Comparison of ENCODE assay signal across 18 cellular contexts in the genomic region with DNA sequence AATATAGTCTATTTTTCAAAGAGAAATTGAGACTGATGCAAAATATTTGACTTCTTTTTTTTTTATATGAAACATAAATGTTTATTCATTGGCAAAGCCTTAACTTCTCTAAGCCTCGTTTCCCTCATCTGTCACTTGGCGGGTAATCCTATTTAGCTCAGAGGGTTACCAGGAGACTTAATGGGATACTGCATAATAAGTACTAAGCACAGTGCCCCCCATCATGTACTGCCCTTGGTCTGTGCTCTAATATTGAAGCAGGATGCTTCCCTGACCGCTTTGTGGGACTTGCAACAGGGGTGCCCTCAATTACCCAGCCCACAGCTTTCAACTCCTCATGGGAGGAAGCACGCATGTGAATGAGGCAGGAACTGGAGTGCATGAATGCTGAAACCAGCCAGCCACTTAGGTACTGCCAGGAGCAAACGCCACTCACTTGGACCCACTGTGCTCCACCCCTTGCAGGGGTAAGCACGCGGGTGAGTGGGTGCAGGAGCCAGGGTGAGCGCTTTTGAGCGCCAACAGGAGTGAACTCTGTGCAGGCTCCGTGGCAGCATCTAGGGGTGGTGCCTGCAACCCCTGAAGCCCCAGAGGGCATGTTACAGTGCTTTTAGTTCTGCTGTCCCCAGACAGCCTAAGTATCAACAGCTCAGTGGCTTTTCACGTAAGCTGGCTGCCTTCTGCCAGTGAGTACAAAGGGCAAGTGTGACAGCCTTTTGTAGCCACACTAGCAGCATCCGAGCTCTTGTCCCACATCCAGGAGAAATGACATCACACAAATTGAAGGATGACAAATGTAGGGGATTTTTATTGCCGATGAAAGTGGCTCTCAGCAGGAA.
DNase-seq lines count a peak whose midpoint lies in the region; ATAC-seq and TF ChIP-seq lines count a peak whose summit lies in the region.
"Had no signal": no experiment of that assay in that cellular context is flagged by ENCODE, and none has a peak within 500 bp of the region (broad histone marks: within the 10 kb centered on the region; RNA-seq: fewer than 3 reads in every experiment).

No MANE protein-coding gene starts in this region.

- no peak overlapping the region for H3K4me3 ChIP-seq in GM23338
- H3K4me3 ChIP-seq in WERI-Rb-1 (ENCODE audit: low read depth, low read length): peak overlapping the region; percentile 33
- H3K4me3 ChIP-seq in trophoblast cell (ENCODE audit: low read depth, low read length): no peak overlapping the region
- H3K4me3 ChIP-seq: A549, K562, MG63 had no signal

- no peak overlapping the region for H4K91ac ChIP-seq in trophoblast cell (ENCODE audit: low read depth, low read length)

- H3K18ac ChIP-seq in trophoblast cell (ENCODE audit: low read length): no peak overlapping the region

- no peak overlapping the region for H4K12ac ChIP-seq in trophoblast cell (ENCODE audit: low read depth, low read length)

- DNase-seq in GM23338 (ENCODE audit: low spot score) (peak; percentile 0), WERI-Rb-1 (peak; percentile 86), glutamatergic neuron (no peak), trophoblast cell (no peak), activated gamma-delta T cell treated with Interleukin-2 at 50 U/mL for 16 hours (no peak), NCI-H510A treated with DMSO at 0.1 percent for 48 hours (lab: John Stamatoyannopoulos, UW) (no peak)
- DNase-seq: BE2C, MG63, NCI-H1417, NCI-H1694 treated with DMSO at 0.1 percent for 48 hours, NCI-H446, SIG-M5, SK-N-SH had no signal

- no peaks in the 10 kb centered on the region for H3K79me2 ChIP-seq in GM23338 (replicated peaks; ENCODE audit: insufficient read depth)
- H3K79me2 ChIP-seq in trophoblast cell (ENCODE audit: control insufficient read depth, insufficient read depth, low read length, poor library complexity): no peaks in the 10 kb centered on the region

- H3K4ac ChIP-seq in trophoblast cell (ENCODE audit: low read depth, low read length): no peak overlapping the region

- peak overlapping the region; percentile 47 for H2AK5ac ChIP-seq in trophoblast cell (ENCODE audit: low read length)

- no CpG with 5 or more reads among the region's 13 CpGs for whole genome bisulfite sequencing in trophoblast cell (ENCODE audit: extremely low coverage, insufficient coverage, insufficient read length)

- H3K27me3 ChIP-seq in GM23338 (ENCODE audit: insufficient read depth) (no peaks in the 10 kb centered on the region), WERI-Rb-1 (ENCODE audit: insufficient read depth, low read depth, severe bottlenecking) (no peaks in the 10 kb centered on the region), trophoblast cell (ENCODE audit: insufficient read depth, low read length) (no peaks in the 10 kb centered on the region)
- H3K27me3 ChIP-seq: BE2C, MG63 had no signal

- H3F3A ChIP-seq in GM23338 (replicated peaks; ENCODE audit: low read depth): no peaks in the 10 kb centered on the region

- H3K4me2 ChIP-seq in GM23338 (no peak overlapping the region), trophoblast cell (ENCODE audit: low read length) (no peak overlapping the region)
- H3K4me2 ChIP-seq: A549, SK-N-SH had no signal

- H3K36me3 Mint-ChIP-seq in GM23338 (ENCODE audit: low read depth) (peaks cover 37% of the 10 kb centered on the region), glutamatergic neuron (ENCODE audit: unreplicated experiment) (no peaks in the 10 kb centered on the region)

- H2BK120ac ChIP-seq in trophoblast cell (ENCODE audit: insufficient read depth, low read length, poor library complexity): no peak overlapping the region

- no peaks in the 10 kb centered on the region for H3K79me1 ChIP-seq in trophoblast cell (ENCODE audit: low read length)

- H3K36me3 ChIP-seq in GM23338 (ENCODE audit: insufficient read depth): no peaks in the 10 kb centered on the region; the same call in 1 of the 2 replicates
- peaks cover 19% of the 10 kb centered on the region for H3K36me3 ChIP-seq in WERI-Rb-1
- peaks cover 9 to 21% of the 10 kb centered on the region in 2 experiments for H3K36me3 ChIP-seq in trophoblast cell (ENCODE audit: control insufficient read depth in 1 of 2, insufficient read depth in 2 of 2, low read length in 2 of 2)
- H3K36me3 ChIP-seq: BE2C, MG63 had no signal

- H3K14ac ChIP-seq in trophoblast cell (ENCODE audit: low read length): no peak overlapping the region

- H3K27ac Mint-ChIP-seq in GM23338: no peak overlapping the region
- H3K27ac Mint-ChIP-seq in glutamatergic neuron (ENCODE audit: unreplicated experiment): peak overlapping the region; percentile 80

- TF ChIP-seq CTCF in GM23338 (conservative IDR thresholded peaks at IDR 0.05; ENCODE audit: low read depth in 2 of 2) (no peak), WERI-Rb-1 (IDR thresholded peaks at IDR 0.05; ENCODE audit: low read depth, low read length) (no peak), glutamatergic neuron (IDR thresholded peaks at IDR 0.05; ENCODE audit: partially characterized antibody, unreplicated experiment) (no peak)

- H3K9me2 ChIP-seq in GM23338 (ENCODE audit: insufficient read depth): no peaks in the 10 kb centered on the region
- H3K9me2 ChIP-seq: SK-N-SH had no signal

- H3K4me3 Mint-ChIP-seq in GM23338 (no peak overlapping the region), glutamatergic neuron (ENCODE audit: unreplicated experiment) (peak overlapping the region; percentile 28)

- H3K27ac ChIP-seq in GM23338 (ENCODE audit: low read depth) (peak overlapping the region; percentile 76; the same call in 1 of the 2 replicates), WERI-Rb-1 (peak overlapping the region; percentile 87), trophoblast cell (ENCODE audit: low read depth, low read length) (no peak overlapping the region)
- H3K27ac ChIP-seq: A549 had no signal

- ATAC-seq in GM23338: no peak
- no peak for ATAC-seq in GM19351 (IDR thresholded peaks at IDR 0.05; ENCODE audit: unreplicated experiment)
- no peak for ATAC-seq in HG03378 (IDR thresholded peaks at IDR 0.05; ENCODE audit: unreplicated experiment)
- ATAC-seq: K562, Panc1 had no signal

- peak overlapping the region; percentile 5 for H2BK5ac ChIP-seq in trophoblast cell (ENCODE audit: low read depth, low read length, poor library complexity)

- H2AFZ ChIP-seq in GM23338: no peak overlapping the region
- no peak overlapping the region for H2AFZ ChIP-seq in trophoblast cell (ENCODE audit: insufficient read depth, low read length, poor library complexity)

- H3K4me1 Mint-ChIP-seq in GM23338 (peaks cover 18% of the 10 kb centered on the region), glutamatergic neuron (ENCODE audit: low read depth, unreplicated experiment) (peaks cover 9% of the 10 kb centered on the region)

- no peak overlapping the region for H3K23ac ChIP-seq in trophoblast cell (ENCODE audit: low read length)

- H3K9me3 ChIP-seq in WERI-Rb-1 (ENCODE audit: severe bottlenecking) (peaks cover 2% of the 10 kb centered on the region), trophoblast cell (ENCODE audit: insufficient read depth, low read depth, low read length) (peaks cover 4% of the 10 kb centered on the region)
- H3K9me3 ChIP-seq: A549, BE2C, MG63, SK-N-SH had no signal

- H3K9ac ChIP-seq in trophoblast cell (ENCODE audit: low read length): no peak overlapping the region
- H3K9ac ChIP-seq: SK-N-SH had no signal

- H3K4me1 ChIP-seq in GM23338 (ENCODE audit: insufficient read depth) (peaks cover 11% of the 10 kb centered on the region), trophoblast cell (ENCODE audit: control insufficient read depth in 1 of 2, insufficient read depth in 2 of 2, low read length in 2 of 2) (peaks cover 5 to 14% of the 10 kb centered on the region in 2 experiments)
- H3K4me1 ChIP-seq: A549, BE2C had no signal

- H4K8ac ChIP-seq in trophoblast cell (ENCODE audit: low read depth, low read length): no peak overlapping the region

- H3K9me3 Mint-ChIP-seq in GM23338 (peaks cover 6% of the 10 kb centered on the region), glutamatergic neuron (ENCODE audit: unreplicated experiment) (peaks cover 4% of the 10 kb centered on the region)

- H4K20me1 ChIP-seq in GM23338 (replicated peaks; ENCODE audit: insufficient read depth): no peaks in the 10 kb centered on the region

- H3K27me3 Mint-ChIP-seq in GM23338 (ENCODE audit: insufficient read depth, low read depth, poor library complexity): no peaks in the 10 kb centered on the region
- peaks cover 4% of the 10 kb centered on the region for H3K27me3 Mint-ChIP-seq in glutamatergic neuron (ENCODE audit: unreplicated experiment)

- H2BK12ac ChIP-seq in trophoblast cell (ENCODE audit: low read length): no peak overlapping the region

TF ChIP-seq in GM23338, 12 proteins besides CTCF, POLR2A, EP300 and RAD21 (continues in another document):
- TF ChIP-seq CREB1 (CRISPR knock-in tag; IDR thresholded peaks at IDR 0.05; ENCODE audit: low read depth): no peak

Comparison
In these comparisons a context has a peak if more than half of its experiments do, and no peak if none do; other contexts are left out.
1. DNase-seq: peak in GM23338 (single experiment) and WERI-Rb-1 (single experiment); none in glutamatergic neuron (single experiment), trophoblast cell (0 of 2), activated gamma-delta T cell treated with Interleukin-2 at 50 U/mL for 16 hours (single experiment) and NCI-H510A treated with DMSO at 0.1 percent for 48 hours (single experiment).